Comparison of ENCODE assay signal across 1 cellular context in the genomic region with DNA sequence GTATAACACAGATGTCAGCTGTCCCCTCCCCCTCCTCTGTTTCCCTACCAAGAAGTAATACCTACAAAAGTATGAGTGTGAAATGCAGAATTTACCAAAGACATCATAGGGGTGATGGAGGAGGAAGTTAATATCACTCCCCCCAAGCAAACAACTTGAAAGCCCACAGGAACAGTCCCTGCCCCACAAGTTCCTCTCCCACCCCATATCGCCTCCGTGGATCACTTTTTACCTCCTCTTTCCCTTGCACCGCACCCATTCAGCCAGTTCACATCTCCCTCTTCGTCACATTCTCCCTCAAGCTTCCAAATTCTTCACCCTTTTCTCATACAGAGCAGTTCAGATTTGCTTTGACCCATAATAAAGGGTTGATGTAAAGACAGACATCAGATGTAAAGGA.
TF ChIP-seq lines count a peak whose summit lies in the region.

No MANE protein-coding gene starts in this region.

TF ChIP-seq in HEK293, 187 proteins besides CTCF, POLR2A, EP300 and RAD21 (continued from another document):
- peak; percentile 85 for TF ChIP-seq PRDM10 (tag by site-specific recombination; IDR thresholded peaks at IDR 0.05)
